21 cellular contexts compared by ENCODE assay signal in the genomic region with DNA sequence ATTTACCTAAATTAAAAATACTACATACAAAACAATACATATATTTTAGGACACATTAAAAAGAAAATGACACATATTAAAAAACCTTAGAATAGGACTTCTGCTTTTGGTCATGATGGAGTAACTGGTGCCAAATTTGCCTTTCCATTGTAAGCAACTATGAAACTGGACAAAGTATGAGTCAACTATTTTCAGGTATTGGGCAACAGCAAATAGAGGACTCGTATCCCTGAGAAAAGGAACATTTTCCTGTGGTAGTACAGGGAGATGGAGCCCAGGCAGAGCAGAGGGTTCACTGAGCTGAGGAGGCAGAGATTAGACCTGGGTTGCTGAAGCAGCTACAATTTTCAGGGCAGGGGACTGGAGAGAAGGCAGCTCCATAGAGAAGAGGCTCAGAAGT. TPM values are rescaled to one million over a fixed set of nuclear protein-coding genes. Genes with fewer than 3 reads are reported as not detected.
A peak's percentile ranks its signal among the peaks of the same experiment; 100 is the strongest.
DNase-seq lines count a peak whose midpoint lies in the region; ATAC-seq and TF ChIP-seq lines count a peak whose summit lies in the region.
"Had no signal": no experiment of that assay in that cellular context is flagged by ENCODE, and none has a peak within 500 bp of the region (broad histone marks: within the 10 kb centered on the region; RNA-seq: fewer than 3 reads in every experiment).

No MANE protein-coding gene starts in this region.

- BruUV-seq in MCF 10A (replicated peaks; lab: Mats Ljungman, UMichigan): no TSS peak

- H3K36me3 ChIP-seq in breast epithelium (no peaks in the 10 kb centered on the region), RWPE2 (ENCODE audit: low read depth) (no peaks in the 10 kb centered on the region), upper lobe of right lung (no peaks in the 10 kb centered on the region), H7 (replicated peaks; ENCODE audit: control insufficient read depth, insufficient read depth, low read length) (no peaks in the 10 kb centered on the region)
- H3K36me3 ChIP-seq: SJSA1, spleen had no signal

- DNase-seq in MCF 10A (ENCODE audit: unreplicated experiment) (peak; percentile 87), breast epithelium (ENCODE audit: low spot score in 2 of 2) (no peak), RWPE2 (ENCODE audit: low spot score) (no peak), fibroblast of peridontal ligament (ENCODE audit: extremely low read depth) (peak; percentile 54), upper lobe of right lung (no peak), A172 (ENCODE audit: low spot score) (no peak), T-helper 17 cell (no peak), H7 (no peak)
- DNase-seq: activated CD8-positive, alpha-beta memory T cell treated with anti-CD3 and anti-CD28 coated beads for 24 hours; activated naive CD8-positive, alpha-beta T cell treated with anti-CD3 and anti-CD28 coated beads, Interleukin-2, amount 50 U/mL, for 24 hours; GF-D8; hippocampal formation; kidney; NCI-H187 treated with DMSO at 0.1 percent for 48 hours; nephron progenitor cell; spleen; T-helper 9 cell had no signal

- H3K4me3 ChIP-seq in breast epithelium (no peak overlapping the region), RWPE2 (ENCODE audit: severe bottlenecking) (no peak overlapping the region), upper lobe of right lung (no peak overlapping the region), H7 (ENCODE audit: insufficient read depth, low read depth, low read length) (no peak overlapping the region)
- H3K4me3 ChIP-seq: SJSA1, spleen had no signal

- H3K27ac ChIP-seq in breast epithelium: no peak overlapping the region
- H3K27ac ChIP-seq in RWPE2 (ENCODE audit: poor library complexity, severe bottlenecking): no peak overlapping the region
- no peak overlapping the region for H3K27ac ChIP-seq in upper lobe of right lung
- H3K27ac ChIP-seq: 22Rv1, SJSA1 had no signal

- CTCF ChIA-PET in MCF 10A (lab: Yijun Ruan, JAX): no interaction called here

- H3K4me1 ChIP-seq in breast epithelium (no peaks in the 10 kb centered on the region), RWPE2 (ENCODE audit: insufficient read depth, poor library complexity, severe bottlenecking) (peaks cover 4% of the 10 kb centered on the region), upper lobe of right lung (no peaks in the 10 kb centered on the region)
- H3K4me1 ChIP-seq: SJSA1 had no signal

- no peaks in the 10 kb centered on the region for H3K36me3 Mint-ChIP-seq in MCF 10A (ENCODE audit: insufficient read depth, unreplicated experiment)
- H3K36me3 Mint-ChIP-seq in T-helper 17 cell (ENCODE audit: low read depth): peaks cover 2% of the 10 kb centered on the region

- no peaks in the 10 kb centered on the region for H3K9me3 Mint-ChIP-seq in MCF 10A (ENCODE audit: unreplicated experiment)

- H3K27me3 Mint-ChIP-seq in MCF 10A (ENCODE audit: insufficient read depth, unreplicated experiment) (no peaks in the 10 kb centered on the region), T-helper 17 cell (peaks cover 14% of the 10 kb centered on the region)
- H3K27me3 Mint-ChIP-seq: progenitor cell of endocrine pancreas had no signal

- H3K4me3 Mint-ChIP-seq in MCF 10A (ENCODE audit: unreplicated experiment) (no peak overlapping the region), T-helper 17 cell (no peak overlapping the region)
- H3K4me3 Mint-ChIP-seq: activated naive CD8-positive, alpha-beta T cell treated with anti-CD3 and anti-CD28 coated beads, Interleukin-2, amount 50 U/mL, for 24 hours; activated T-helper 1 cell treated with anti-CD3 and anti-CD28 coated beads, Interleukin-12 subunit alpha, Interleukin-12 subunit beta, Interleukin-2, Interleukin-4 antibody, amounts not matched to agents 30 ng/mL and 10 ng/mL and 1 ng/mL, durations not matched to agents 14 hours and 24 hours and 36 hours; nephron progenitor cell had no signal

- peaks cover 23% of the 10 kb centered on the region for H3K4me1 Mint-ChIP-seq in MCF 10A (ENCODE audit: insufficient read depth, unreplicated experiment)
- H3K4me1 Mint-ChIP-seq in T-helper 17 cell: no peaks in the 10 kb centered on the region
- H3K4me1 Mint-ChIP-seq: nephron progenitor cell had no signal

- H3K9me3 ChIP-seq in breast epithelium: peaks cover 11 to 27% of the 10 kb centered on the region in 2 donors
- peaks cover 3% of the 10 kb centered on the region for H3K9me3 ChIP-seq in RWPE2 (ENCODE audit: severe bottlenecking)
- H3K9me3 ChIP-seq in upper lobe of right lung: no peaks in the 10 kb centered on the region
- H3K9me3 ChIP-seq in T-helper 17 cell (ENCODE audit: control insufficient read depth, low read length, poor library complexity, severe bottlenecking): peaks cover 3% of the 10 kb centered on the region
- H3K9me3 ChIP-seq: SJSA1 had no signal

- intact Hi-C loops in MCF 10A (cut with micrococcal nuclease): no loop called here
- intact Hi-C loops in breast epithelium (cut with DNase I; ENCODE audit: low total_unique reads): no loop called here
- intact Hi-C loops in upper lobe of right lung (cut with DNase I): no loop called here

- POLR2A ChIA-PET in MCF 10A (lab: Yijun Ruan, JAX): interaction anchor here (0.5 to 0.9 kb wide), 2 partner anchors 9 to 33 kb away, joined by 3 read pairs; no protein-coding TSS in a partner anchor

- no peak for TF ChIP-seq POLR2A in breast epithelium (IDR thresholded peaks at IDR 0.05)

- peak; percentile 36; the same call in 1 of the 3 replicates for ATAC-seq in RWPE2 (ENCODE audit: low read depth)
- peak; percentile 60 for ATAC-seq in upper lobe of right lung
- no peak for ATAC-seq in T-helper 17 cell
- ATAC-seq: activated naive CD8-positive, alpha-beta T cell treated with anti-CD3 and anti-CD28 coated beads, Interleukin-2, amount 50 U/mL, for 24 hours had no signal

- no peaks in the 10 kb centered on the region for H3K27me3 ChIP-seq in breast epithelium
- no peaks in the 10 kb centered on the region for H3K27me3 ChIP-seq in RWPE2 (ENCODE audit: insufficient read depth, poor library complexity, severe bottlenecking)
- H3K27me3 ChIP-seq in upper lobe of right lung: no peaks in the 10 kb centered on the region
- H3K27me3 ChIP-seq in H7 (ENCODE audit: control insufficient read depth, insufficient read depth, low read length): no peaks in the 10 kb centered on the region
- H3K27me3 ChIP-seq: SJSA1, spleen had no signal

- TF ChIP-seq CTCF in MCF 10A (IDR thresholded peaks at IDR 0.05; ENCODE audit: unreplicated experiment): no peak
- no peak for TF ChIP-seq CTCF in breast epithelium (IDR thresholded peaks at IDR 0.05)
- TF ChIP-seq CTCF in RWPE2 (IDR thresholded peaks at IDR 0.05; ENCODE audit: poor library complexity, severe bottlenecking): no peak
- no peak for TF ChIP-seq CTCF in upper lobe of right lung (IDR thresholded peaks at IDR 0.05)

- H3K27ac Mint-ChIP-seq in MCF 10A (ENCODE audit: low read depth, unreplicated experiment): no peak overlapping the region
- H3K27ac Mint-ChIP-seq in T-helper 17 cell: no peak overlapping the region
- H3K27ac Mint-ChIP-seq: activated naive CD8-positive, alpha-beta T cell treated with anti-CD3 and anti-CD28 coated beads, Interleukin-2, amount 50 U/mL, for 24 hours; activated T-helper 1 cell treated with anti-CD3 and anti-CD28 coated beads, Interleukin-12 subunit alpha, Interleukin-12 subunit beta, Interleukin-2, Interleukin-4 antibody, amounts not matched to agents 30 ng/mL and 10 ng/mL and 1 ng/mL, durations not matched to agents 14 hours and 24 hours and 36 hours; nephron progenitor cell; progenitor cell of endocrine pancreas had no signal

RNA-seq across cellular contexts. Expression of gene CCR1, which starts 14.7 kb away (rescaled TPM):
- total RNA-seq in MCF 10A (2022) (not detected in 2 replicates), breast epithelium (10 to 100 TPM in 1 of 3 donors, 1 to 10 TPM in 2; 4.3 to 15.0 (median 9.2) TPM), upper lobe of right lung (40.9 TPM), T-helper 17 cell (1 to 10 TPM in 1 of 2 donors, under 1 TPM in 1; 0.47 to 3.8 TPM)
- total RNA-seq in A172 (2014; rRNA removed; shearing (Covaris generic)): not detected in 2 replicates
- not detected in 2 replicates for total RNA-seq in H7 (2014; rRNA removed; shearing (Covaris generic))

RNA-seq across cellular contexts. Expression of gene CCR3, which starts 48.8 kb away (rescaled TPM):
- not detected in 2 replicates for total RNA-seq in MCF 10A (2022)
- not detected for total RNA-seq in breast epithelium
- 0.43 TPM for total RNA-seq in upper lobe of right lung
- total RNA-seq in A172 (2014; rRNA removed; shearing (Covaris generic)): not detected in 2 replicates
- under 1 TPM; 0.23 to 0.37 TPM for total RNA-seq in T-helper 17 cell
- total RNA-seq in H7 (2014; rRNA removed; shearing (Covaris generic)): not detected in 2 replicates
- total RNA-seq: activated T-helper 1 cell treated with anti-CD3 and anti-CD28 coated beads, Interleukin-12 subunit alpha, Interleukin-12 subunit beta, Interleukin-2, Interleukin-4 antibody, amounts not matched to agents 30 ng/mL and 10 ng/mL and 1 ng/mL, durations not matched to agents 14 hours and 24 hours and 36 hours; kidney; progenitor cell of endocrine pancreas had no signal

Comparison
In these comparisons a context has a peak if more than half of its experiments do, and no peak if none do; other contexts are left out.
1. DNase-seq: peak in MCF 10A (single experiment) and fibroblast of peridontal ligament (single experiment); none in breast epithelium (0 of 2), RWPE2 (single experiment), upper lobe of right lung (single experiment), A172 (single experiment), T-helper 17 cell (0 of 3) and H7 (single experiment).